In the genomic region with DNA sequence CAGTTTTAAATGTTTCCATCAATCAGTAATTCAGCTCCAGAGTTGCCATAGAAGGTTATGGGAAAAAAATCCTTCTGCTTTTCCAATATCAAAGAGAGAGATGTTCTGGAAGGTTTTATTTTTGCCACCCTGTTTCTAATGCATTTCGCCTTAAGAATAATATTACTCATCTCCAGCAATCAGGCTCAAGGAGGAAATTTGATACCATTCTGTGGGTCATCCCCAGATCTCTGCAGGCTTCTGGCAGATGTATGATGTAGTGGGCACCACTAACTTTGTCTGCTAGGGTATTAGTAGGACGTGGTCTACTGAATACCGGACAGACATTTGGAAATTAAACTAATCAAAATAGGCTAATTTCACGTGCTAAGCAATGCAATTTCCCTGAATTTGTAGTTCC, we compare ENCODE assay signal across 27 cellular contexts.
DNase-seq lines count a peak whose midpoint lies in the region; TF ChIP-seq lines count a peak whose summit lies in the region.
"Had no signal": no experiment of that assay in that cellular context is flagged by ENCODE, and none has a peak within 500 bp of the region (broad histone marks: within the 10 kb centered on the region; RNA-seq: fewer than 3 reads in every experiment).

No MANE protein-coding gene starts in this region.

- no peak overlapping the region for H3K4me2 ChIP-seq in mesenchymal stem cell (ENCODE audit: low read length, poor library complexity, severe bottlenecking)
- H3K4me2 ChIP-seq: BLaER1 treated with 17β-estradiol and CSF1 and Interleukin-3, amounts not matched to agents 10 nM and 100 nM; KMS-11 had no signal

- H3K23ac ChIP-seq in mesenchymal stem cell (ENCODE audit: low read length in 2 of 2): no peak overlapping the region

- H3K79me1 ChIP-seq in mesenchymal stem cell (replicated peaks; ENCODE audit: low read length, poor library complexity, severe bottlenecking): no peaks in the 10 kb centered on the region

- peaks cover 7% of the 10 kb centered on the region for H3K9me3 Mint-ChIP-seq in mesothelial cell of epicardium
- H3K9me3 Mint-ChIP-seq: activated CD4-positive, alpha-beta T cell treated with anti-CD3 and anti-CD28 coated beads, Interleukin-2, amount 10 ng/mL, durations not matched to agents 24 days and 14 days; nephron had no signal

- POLR2A ChIA-PET in HEK293T (lab: Yijun Ruan, JAX): no interaction called here

- no peak overlapping the region for H2BK12ac ChIP-seq in mesenchymal stem cell (ENCODE audit: low read length in 2 of 2)

- H2AFZ ChIP-seq in mesenchymal stem cell (ENCODE audit: low read depth, low read length): no peak overlapping the region

- no peak overlapping the region for H3K14ac ChIP-seq in mesenchymal stem cell (ENCODE audit: low read length in 2 of 2)

- peaks cover 2% of the 10 kb centered on the region for H3K27me3 Mint-ChIP-seq in mesothelial cell of epicardium (ENCODE audit: low read depth)
- H3K27me3 Mint-ChIP-seq: activated CD4-positive, alpha-beta T cell treated with anti-CD3 and anti-CD28 coated beads, Interleukin-2, amount 10 ng/mL, durations not matched to agents 24 days and 14 days had no signal

- in situ Hi-C loops in brain microvascular endothelial cell (cut with HindIII; ENCODE audit: low pct_ligation_motif_present, low sequenced_read_pairs): no loop called here

- H3K4me1 ChIP-seq in mesenchymal stem cell (ENCODE audit: control insufficient read depth, insufficient read depth, low read depth, low read length): no peaks in the 10 kb centered on the region
- H3K4me1 ChIP-seq: body of pancreas, colonic mucosa, heart right ventricle, left ventricle myocardium inferior, right lobe of liver, SJCRH30, upper lobe of left lung had no signal

- peak overlapping the region; percentile 1 for H3K9ac ChIP-seq in mesenchymal stem cell (ENCODE audit: low read length)
- H3K9ac ChIP-seq: BLaER1 treated with 17β-estradiol and CSF1 and Interleukin-3, amounts not matched to agents 10 nM and 100 nM; KMS-11 had no signal

- H3K27ac ChIP-seq in brain microvascular endothelial cell (no peak overlapping the region), mesenchymal stem cell (ENCODE audit: low read length, poor library complexity, severe bottlenecking) (no peak overlapping the region)
- H3K27ac ChIP-seq: BLaER1 treated with 17β-estradiol and CSF1 and Interleukin-3, amounts not matched to agents 10 nM and 100 nM; body of pancreas; colonic mucosa; heart right ventricle; KMS-11; left ventricle myocardium inferior; right lobe of liver; SJCRH30; upper lobe of left lung had no signal

- no peaks in the 10 kb centered on the region for H3K36me3 Mint-ChIP-seq in mesothelial cell of epicardium
- H3K36me3 Mint-ChIP-seq: activated naive CD4-positive, alpha-beta T cell treated with anti-CD3 and anti-CD28 coated beads, Interleukin-2, amount 50 U/mL, for 72 hours had no signal

- H3K9me3 ChIP-seq in mesenchymal stem cell (ENCODE audit: control insufficient read depth, low read length): no peaks in the 10 kb centered on the region
- H3K9me3 ChIP-seq: BLaER1 treated with 17β-estradiol and CSF1 and Interleukin-3, amounts not matched to agents 10 nM and 100 nM; body of pancreas; colonic mucosa; heart right ventricle; left ventricle myocardium inferior; right lobe of liver; SJCRH30; upper lobe of left lung had no signal

- no peak overlapping the region for H2BK120ac ChIP-seq in mesenchymal stem cell (ENCODE audit: low read depth, low read length)

- H2BK15ac ChIP-seq in mesenchymal stem cell (ENCODE audit: low read depth, poor library complexity, severe bottlenecking): no peak overlapping the region

- WGBS in mesenchymal stem cell: 78% methylated on average over 3 of the region's 4 CpGs

- no peak overlapping the region for H3K18ac ChIP-seq in mesenchymal stem cell (ENCODE audit: low read depth in 1 of 2, low read length in 2 of 2)

- DNase-seq in AG10803 (ENCODE audit: low read depth) (peak; percentile 13), M059J (ENCODE audit: low read depth) (peak; percentile 63), brain microvascular endothelial cell (peak; percentile 63), mesenchymal stem cell (no peak), mesothelial cell of epicardium (ENCODE audit: low spot score in 2 of 2, unreplicated experiment in 2 of 2) (no peak), HEK293T (ENCODE audit: extremely low spot score) (no peak)
- no peak for DNase-seq in activated CD4-positive, alpha-beta T cell treated with anti-CD3 and anti-CD28 coated beads for 1 hour
- DNase-seq in central memory CD4-positive, alpha-beta T cell: no peak
- DNase-seq: ACHN; activated CD4-positive, alpha-beta T cell treated with anti-CD3 and anti-CD28 coated beads, Interleukin-2, amount 10 ng/mL, durations not matched to agents 24 days and 14 days; body of pancreas; colonic mucosa; GF-D8; heart right ventricle; left ventricle myocardium inferior; NCI-H1048; NCI-H2029; NCI-H226; posterior cingulate gyrus; right lobe of liver; SJCRH30; upper lobe of left lung had no signal

- H3K36me3 ChIP-seq in brain microvascular endothelial cell (replicated peaks): no peaks in the 10 kb centered on the region
- no peaks in the 10 kb centered on the region for H3K36me3 ChIP-seq in mesenchymal stem cell (ENCODE audit: control insufficient read depth in 1 of 2, insufficient read depth in 2 of 2, low read depth in 1 of 2, low read length in 2 of 2)
- H3K36me3 ChIP-seq: BLaER1 treated with 17β-estradiol and CSF1 and Interleukin-3, amounts not matched to agents 10 nM and 100 nM; colonic mucosa; heart right ventricle; left ventricle myocardium inferior; right lobe of liver; SJCRH30; upper lobe of left lung had no signal

- peaks cover 7% of the 10 kb centered on the region for H3K4me1 Mint-ChIP-seq in mesothelial cell of epicardium
- H3K4me1 Mint-ChIP-seq: activated CD4-positive, alpha-beta T cell treated with anti-CD3 and anti-CD28 coated beads, Interleukin-2, amount 10 ng/mL, durations not matched to agents 24 days and 14 days; nephron had no signal

- no peak overlapping the region for H3K4ac ChIP-seq in mesenchymal stem cell (ENCODE audit: low read depth in 1 of 2, low read length in 2 of 2)

- no peaks in the 10 kb centered on the region for H3K27me3 ChIP-seq in brain microvascular endothelial cell (replicated peaks)
- H3K27me3 ChIP-seq in mesenchymal stem cell (ENCODE audit: control insufficient read depth in 1 of 2, insufficient read depth in 1 of 2, low read length in 2 of 2): no peaks in the 10 kb centered on the region
- H3K27me3 ChIP-seq: BLaER1 treated with 17β-estradiol and CSF1 and Interleukin-3, amounts not matched to agents 10 nM and 100 nM; body of pancreas; colonic mucosa; heart right ventricle; right lobe of liver; SJCRH30; upper lobe of left lung had no signal

- H3K4me3 Mint-ChIP-seq in mesothelial cell of epicardium: no peak overlapping the region
- H3K4me3 Mint-ChIP-seq: activated CD4-positive, alpha-beta T cell treated with anti-CD3 and anti-CD28 coated beads, Interleukin-2, amount 10 ng/mL, durations not matched to agents 24 days and 14 days; activated T-helper 1 cell treated with anti-CD3 and anti-CD28 coated beads, Interleukin-12 subunit alpha, Interleukin-12 subunit beta, Interleukin-2, Interleukin-4 antibody, amounts not matched to agents 30 ng/mL and 10 ng/mL and 1 ng/mL, durations not matched to agents 14 hours and 24 hours and 36 hours; nephron had no signal

- H4K91ac ChIP-seq in mesenchymal stem cell (ENCODE audit: low read length): no peak overlapping the region

- TF ChIP-seq CTCF in AG10803 (conservative IDR thresholded peaks at IDR 0.05; ENCODE audit: low read length) (no peak), brain microvascular endothelial cell (IDR thresholded peaks at IDR 0.05; ENCODE audit: low read depth, low read length, missing control alignments) (no peak), mesothelial cell of epicardium (IDR thresholded peaks at IDR 0.05; ENCODE audit: unreplicated experiment) (no peak)

- CTCF ChIA-PET in HEK293T (lab: Yijun Ruan, JAX): no interaction called here

- H3K4me3 ChIP-seq in AG10803 (ENCODE audit: low read length) (no peak overlapping the region), brain microvascular endothelial cell (ENCODE audit: low read depth, low read length) (no peak overlapping the region), mesenchymal stem cell (ENCODE audit: insufficient read depth in 1 of 2, low read depth in 1 of 2, low read length in 2 of 2) (no peak overlapping the region)
- H3K4me3 ChIP-seq: BLaER1 treated with 17β-estradiol and CSF1 and Interleukin-3, amounts not matched to agents 10 nM and 100 nM; body of pancreas; colonic mucosa; heart right ventricle; left ventricle myocardium inferior; right lobe of liver; SJCRH30; upper lobe of left lung had no signal

- H2AK5ac ChIP-seq in mesenchymal stem cell (ENCODE audit: low read length, severe bottlenecking): no peak overlapping the region

- no peak overlapping the region for H3K27ac Mint-ChIP-seq in mesothelial cell of epicardium
- H3K27ac Mint-ChIP-seq: activated CD4-positive, alpha-beta T cell treated with anti-CD3 and anti-CD28 coated beads, Interleukin-2, amount 10 ng/mL, durations not matched to agents 24 days and 14 days; activated naive CD4-positive, alpha-beta T cell treated with anti-CD3 and anti-CD28 coated beads, Interleukin-2, amount 50 U/mL, for 72 hours; activated T-helper 1 cell treated with anti-CD3 and anti-CD28 coated beads, Interleukin-12 subunit alpha, Interleukin-12 subunit beta, Interleukin-2, Interleukin-4 antibody, amounts not matched to agents 30 ng/mL and 10 ng/mL and 1 ng/mL, durations not matched to agents 14 hours and 24 hours and 36 hours; nephron had no signal

- H2BK5ac ChIP-seq in mesenchymal stem cell (ENCODE audit: low read depth, low read length, poor library complexity, severe bottlenecking): no peak overlapping the region

- no peak overlapping the region for H4K8ac ChIP-seq in mesenchymal stem cell (ENCODE audit: low read length)

TF ChIP-seq in HEK293T, 16 proteins besides CTCF, POLR2A, EP300 and RAD21:
- no peak for TF ChIP-seq LEF1 (IDR thresholded peaks at IDR 0.05; ENCODE audit: borderline replicate concordance)
- TF ChIP-seq ZNF384 (IDR thresholded peaks at IDR 0.05): no peak
- TF ChIP-seq FOXM1 (IDR thresholded peaks at IDR 0.05; ENCODE audit: borderline replicate concordance): no peak
- no peak for TF ChIP-seq BHLHE40 (IDR thresholded peaks at IDR 0.05; ENCODE audit: borderline replicate concordance)

Comparison
In these comparisons a context has a peak if more than half of its experiments do, and no peak if none do; other contexts are left out.
1. DNase-seq: peak in AG10803 (single experiment), M059J (single experiment) and brain microvascular endothelial cell (single experiment); none in mesenchymal stem cell (single experiment), mesothelial cell of epicardium (0 of 2), activated CD4-positive, alpha-beta T cell treated with anti-CD3 and anti-CD28 coated beads for 1 hour (single experiment), central memory CD4-positive, alpha-beta T cell (single experiment) and HEK293T (single experiment).